26 cellular contexts compared by ENCODE assay signal in genomic region chr4:156217236-156217635, GRCh38.
DNase-seq lines count a peak whose midpoint lies in the region; ATAC-seq, FAIRE-seq and TF ChIP-seq lines count a peak whose summit lies in the region.
"Had no signal": no experiment of that assay in that cellular context is flagged by ENCODE, and none has a peak within 500 bp of the region (broad histone marks: within the 10 kb centered on the region; RNA-seq: fewer than 3 reads in every experiment).

No MANE protein-coding gene starts in this region.

- intact Hi-C loops in endothelial cell of umbilical vein (cut with micrococcal nuclease) (no loop called here), left cardiac atrium (cut with DNase I) (no loop called here), gastrocnemius medialis (cut with DNase I; ENCODE audit: low total_unique reads) (no loop called here)

- TF ChIP-seq CTCF in endothelial cell of umbilical vein (IDR thresholded peaks at IDR 0.05; ENCODE audit: extremely low read depth in 1 of 2, insufficient read depth in 1 of 2, low read depth in 1 of 2, low read length in 2 of 2) = no peak
- TF ChIP-seq CTCF in fibroblast of pulmonary artery (IDR thresholded peaks at IDR 0.05; ENCODE audit: low read length, missing control alignments) = no peak
- TF ChIP-seq CTCF in smooth muscle cell (IDR thresholded peaks at IDR 0.05; ENCODE audit: borderline replicate concordance, insufficient read depth, poor library complexity, severe bottlenecking) = no peak
- TF ChIP-seq CTCF in gastrocnemius medialis (IDR thresholded peaks at IDR 0.05 in 4 of 5, conservative IDR thresholded peaks at IDR 0.05 in 1 of 5) = no peak

- no peaks in the 10 kb centered on the region for H3K4me1 ChIP-seq in endothelial cell of umbilical vein (ENCODE audit: control insufficient read depth, extremely low read depth, insufficient read depth, low read length)
- H3K4me1 ChIP-seq in smooth muscle cell (ENCODE audit: low read depth) = no peaks in the 10 kb centered on the region
- no peaks in the 10 kb centered on the region for H3K4me1 ChIP-seq in gastrocnemius medialis
- H3K4me1 ChIP-seq: A549; BLaER1 treated with 17β-estradiol and CSF1 and Interleukin-3, amounts not matched to agents 10 nM and 100 nM; Caco-2 had no signal

- DNase-seq in endothelial cell of umbilical vein (ENCODE audit: low read depth, low spot score) = peak; percentile 45
- DNase-seq in fibroblast of gingiva (ENCODE audit: low read depth) = peak; percentile 9
- peak; percentile 60 for DNase-seq in fibroblast of pulmonary artery (ENCODE audit: low read depth)
- DNase-seq in smooth muscle cell (lab: John Stamatoyannopoulos, UW; ENCODE audit: unreplicated experiment) = no peak
- no peak for DNase-seq in D341Med (ENCODE audit: low spot score)
- no peak for DNase-seq in left cardiac atrium
- DNase-seq in gastrocnemius medialis = no peak
- DNase-seq: AML-193; Caco-2; Calu3; CD4-positive, alpha-beta T cell; CD8-positive, alpha-beta T cell; DMS 273 treated with DMSO at 0.1 percent for 48 hours; DMS153; DMS53; DMS79; DND-41; EL; GDM1 had no signal

- H3K79me2 ChIP-seq in endothelial cell of umbilical vein (ENCODE audit: control insufficient read depth, insufficient read depth, low read length) (no peaks in the 10 kb centered on the region), smooth muscle cell (ENCODE audit: low read depth) (no peaks in the 10 kb centered on the region)

- POLR2A ChIA-PET in endothelial cell of umbilical vein (lab: Charles Lee) = no interaction called here

- H2AFZ ChIP-seq in endothelial cell of umbilical vein (ENCODE audit: low read depth, low read length) = no peak overlapping the region
- peak overlapping the region; percentile 30 for H2AFZ ChIP-seq in smooth muscle cell (ENCODE audit: low read depth)

- H3K4me2 ChIP-seq in endothelial cell of umbilical vein (ENCODE audit: insufficient read depth, low read length) = no peak overlapping the region
- no peak overlapping the region for H3K4me2 ChIP-seq in smooth muscle cell
- H3K4me2 ChIP-seq: A549; BLaER1 treated with 17β-estradiol and CSF1 and Interleukin-3, amounts not matched to agents 10 nM and 100 nM had no signal

- H3K4me3 ChIP-seq in endothelial cell of umbilical vein (replicated peaks in 1 of 3; ENCODE audit: insufficient read depth in 1 of 3, low read depth in 1 of 3, low read length in 3 of 3) = no peak overlapping the region
- H3K4me3 ChIP-seq in fibroblast of pulmonary artery (replicated peaks; ENCODE audit: low read depth, low read length) = no peak overlapping the region
- no peak overlapping the region for H3K4me3 ChIP-seq in smooth muscle cell
- H3K4me3 ChIP-seq in gastrocnemius medialis = no peak overlapping the region
- H3K4me3 ChIP-seq: A549; BLaER1 treated with 17β-estradiol and CSF1 and Interleukin-3, amounts not matched to agents 10 nM and 100 nM; GM12878 had no signal

- no peaks in the 10 kb centered on the region for H3K9me3 ChIP-seq in endothelial cell of umbilical vein (replicated peaks; ENCODE audit: control insufficient read depth, insufficient read depth, low read length)
- no peaks in the 10 kb centered on the region for H3K9me3 ChIP-seq in smooth muscle cell (replicated peaks; ENCODE audit: low read depth)
- no peaks in the 10 kb centered on the region for H3K9me3 ChIP-seq in gastrocnemius medialis
- H3K9me3 ChIP-seq: A549 had no signal

- peaks cover 4% of the 10 kb centered on the region for H3K9me1 ChIP-seq in endothelial cell of umbilical vein (replicated peaks; ENCODE audit: control insufficient read depth, extremely low read depth, insufficient read depth, low read length)

- WGBS in smooth muscle cell (ENCODE audit: low lambda C conversion rate) = 96% methylated on average over 1 of the region's 1 CpG

- H3K27ac ChIP-seq in endothelial cell of umbilical vein (ENCODE audit: insufficient read depth, low read depth, low read length) = no peak overlapping the region
- H3K27ac ChIP-seq in smooth muscle cell (ENCODE audit: low read depth) = no peak overlapping the region
- no peak overlapping the region for H3K27ac ChIP-seq in gastrocnemius medialis
- H3K27ac ChIP-seq: 22Rv1; A549; BLaER1 treated with 17β-estradiol and CSF1 and Interleukin-3, amounts not matched to agents 10 nM and 100 nM; C4-2B had no signal

- ATAC-seq in left cardiac atrium (no peak), gastrocnemius medialis (no peak)
- ATAC-seq: A549; CD8-positive, alpha-beta T cell; GM12878 had no signal

- TF ChIP-seq POLR2A in endothelial cell of umbilical vein (IDR thresholded peaks at IDR 0.05; ENCODE audit: low read depth, low read length) (no peak), gastrocnemius medialis (IDR thresholded peaks at IDR 0.05) (no peak)

- H4K20me1 ChIP-seq in endothelial cell of umbilical vein (replicated peaks; ENCODE audit: control insufficient read depth, extremely low read depth, insufficient read depth, low read length) (no peaks in the 10 kb centered on the region), smooth muscle cell (ENCODE audit: low read depth) (no peaks in the 10 kb centered on the region)
- H4K20me1 ChIP-seq: BLaER1 treated with 17β-estradiol and CSF1 and Interleukin-3, amounts not matched to agents 10 nM and 100 nM had no signal

- FAIRE-seq in endothelial cell of umbilical vein (lab: Jason Lieb, UNC) = no peak
- FAIRE-seq: A549, GM12878, GM12892, GM18507 had no signal

- in situ Hi-C loops in gastrocnemius medialis (cut with MboI; ENCODE audit: low sequenced_read_pairs in 4 of 4) = no loop called here

- H3K9ac ChIP-seq in endothelial cell of umbilical vein (replicated peaks; ENCODE audit: extremely low read depth, insufficient read depth, low read length) (no peak overlapping the region), smooth muscle cell (ENCODE audit: low read depth) (no peak overlapping the region)
- H3K9ac ChIP-seq: BLaER1 treated with 17β-estradiol and CSF1 and Interleukin-3, amounts not matched to agents 10 nM and 100 nM had no signal

- H3K36me3 ChIP-seq in endothelial cell of umbilical vein (ENCODE audit: control insufficient read depth in 2 of 2, extremely low read depth in 1 of 2, insufficient read depth in 2 of 2, low read length in 2 of 2) (no peaks in the 10 kb centered on the region), smooth muscle cell (ENCODE audit: low read depth) (no peaks in the 10 kb centered on the region), gastrocnemius medialis (no peaks in the 10 kb centered on the region)
- H3K36me3 ChIP-seq: BLaER1 treated with 17β-estradiol and CSF1 and Interleukin-3, amounts not matched to agents 10 nM and 100 nM had no signal

- dilution Hi-C loops in endothelial cell of umbilical vein (cut with MboI; ENCODE audit: extremely low pct_ligation_motif_present, low sequenced_read_pairs) = no loop called here

- CTCF ChIA-PET in endothelial cell of umbilical vein (lab: Charles Lee) = no interaction called here

- H3F3A ChIP-seq in smooth muscle cell (ENCODE audit: low read depth) = no peaks in the 10 kb centered on the region

- H3K27me3 ChIP-seq in endothelial cell of umbilical vein (ENCODE audit: control insufficient read depth in 2 of 2, insufficient read depth in 2 of 2, low read length in 2 of 2) (no peaks in the 10 kb centered on the region), smooth muscle cell (ENCODE audit: low read depth) (no peaks in the 10 kb centered on the region), gastrocnemius medialis (no peaks in the 10 kb centered on the region)
- H3K27me3 ChIP-seq: BLaER1 treated with 17β-estradiol and CSF1 and Interleukin-3, amounts not matched to agents 10 nM and 100 nM had no signal

- no TSS peak for BruUV-seq in endothelial cell of umbilical vein (replicated peaks; lab: Mats Ljungman, UMichigan)

TF ChIP-seq in endothelial cell of umbilical vein, 7 proteins besides CTCF, POLR2A, EP300 and RAD21:
- no peak for TF ChIP-seq GATA2 (IDR thresholded peaks at IDR 0.05; ENCODE audit: insufficient read depth, insufficient read length, low read depth, low read length)
- no peak for TF ChIP-seq MYC (IDR thresholded peaks at IDR 0.05; ENCODE audit: low read depth, low read length)
- TF ChIP-seq FOS (IDR thresholded peaks at IDR 0.05; ENCODE audit: borderline replicate concordance, insufficient read depth, low read length) = no peak
- TF ChIP-seq MAX (IDR thresholded peaks at IDR 0.05; ENCODE audit: insufficient read depth, insufficient read length) = no peak
- no peak for TF ChIP-seq JUN (IDR thresholded peaks at IDR 0.05; ENCODE audit: borderline replicate concordance, insufficient read depth, insufficient read length, low read depth)
- TF ChIP-seq POLR2AphosphoS5 (IDR thresholded peaks at IDR 0.05; ENCODE audit: insufficient read depth, low read depth, low read length) = no peak
- TF ChIP-seq EZH2 (IDR thresholded peaks at IDR 0.05; ENCODE audit: borderline replicate concordance, low read depth, low read length, severe bottlenecking) = no peak

Comparison
In these comparisons a context has a peak if more than half of its experiments do, and no peak if none do; other contexts are left out.
1. DNase-seq: peak in endothelial cell of umbilical vein (single experiment), fibroblast of gingiva (single experiment) and fibroblast of pulmonary artery (single experiment); none in smooth muscle cell (single experiment), D341Med (single experiment), left cardiac atrium (single experiment) and gastrocnemius medialis (0 of 2).